Comparison of ENCODE assay signal across 24 cellular contexts in the genomic region with DNA sequence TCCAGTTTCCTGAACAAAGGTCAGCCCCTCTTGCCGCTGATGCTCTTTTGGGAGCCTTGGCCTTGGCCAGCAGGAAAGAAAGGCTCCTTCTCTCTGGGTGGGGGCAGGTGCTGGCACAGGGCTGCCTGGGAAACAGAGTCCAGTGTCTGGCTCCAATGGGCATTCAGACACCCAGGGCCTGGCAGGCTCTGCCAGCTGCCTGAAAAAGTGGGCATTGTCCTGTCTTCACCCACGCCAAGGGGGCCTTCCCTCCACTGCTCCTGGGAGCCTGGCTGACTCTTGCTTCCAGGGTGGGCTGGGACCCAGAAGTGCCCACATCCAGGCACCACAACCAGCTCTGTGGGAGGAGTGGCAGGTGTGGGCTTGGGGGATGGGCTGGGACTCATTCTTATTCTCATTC.
"Had no signal": no experiment of that assay in that cellular context is flagged by ENCODE, and none has a peak within 500 bp of the region (broad histone marks: within the 10 kb centered on the region; RNA-seq: fewer than 3 reads in every experiment).

No MANE protein-coding gene starts in this region.

- H3K27ac ChIP-seq: breast epithelium, hepatocyte, left ventricle myocardium inferior, parathyroid adenoma, right lobe of liver, skin epidermis, vagina, WERI-Rb-1 had no signal

- DNase-seq: activated CD4-positive, alpha-beta T cell treated with anti-CD3 and anti-CD28 coated beads, Interleukin-2, amount 10 ng/mL, durations not matched to agents 7 days and 5 days; activated CD4-positive, CD25-positive, alpha-beta regulatory T cell treated with anti-CD3 and anti-CD28 coated beads, Interleukin-2, amount 50 U/mL, for 72 hours; activated CD8-positive, alpha-beta memory T cell treated with anti-CD3 and anti-CD28 coated beads, Interleukin-2, amount 10 ng/mL, durations not matched to agents 7 days and 5 days; activated CD8-positive, alpha-beta T cell treated with anti-CD3 and anti-CD28 coated beads for 36 hours; activated gamma-delta T cell treated with Interleukin-2 at 50 U/mL for 16 hours; cerebellar nuclear complex; cortex of kidney; foreskin fibroblast; left ventricle myocardium inferior; right lobe of liver; stimulated activated CD4-positive, alpha-beta T cell treated with anti-CD3 and anti-CD28 coated beads, Interleukin-1b, Interleukin-23, amount 100 ng/mL, for 48 hours; stimulated activated naive CD8-positive, alpha-beta T cell treated with anti-CD3 and anti-CD28 coated beads, Interleukin-15, amount 100 ng/mL, for 72 hours; trophoblast cell; WERI-Rb-1 had no signal

- H3K9me3 ChIP-seq: breast epithelium, left ventricle myocardium inferior, right lobe of liver, vagina had no signal

- H3K27me3 ChIP-seq: right lobe of liver, vagina had no signal

- H3K27ac Mint-ChIP-seq: activated CD4-positive, alpha-beta T cell treated with anti-CD3 and anti-CD28 coated beads, Interleukin-2, amount 10 ng/mL, durations not matched to agents 7 days and 5 days; activated CD8-positive, alpha-beta memory T cell treated with anti-CD3 and anti-CD28 coated beads, Interleukin-2, amount 10 ng/mL, durations not matched to agents 7 days and 5 days; activated CD8-positive, alpha-beta T cell treated with anti-CD3 and anti-CD28 coated beads for 36 hours; activated naive CD4-positive, alpha-beta T cell treated with anti-CD3 and anti-CD28 coated beads, Interleukin-2, amount 50 U/mL, for 24 hours; activated T-helper 1 cell treated with anti-CD3 and anti-CD28 coated beads, Interleukin-12 subunit alpha, Interleukin-12 subunit beta, Interleukin-2, Interleukin-4 antibody, amounts not matched to agents 30 ng/mL and 10 ng/mL and 1 ng/mL, durations not matched to agents 14 hours and 24 hours and 36 hours; mesothelial cell of epicardium; natural killer cell treated with Interleukin-12 subunit alpha and Interleukin-12 subunit beta and Interleukin-15 and Interleukin-18, amount 100 ng/mL, for 72 hours; T-helper 2 cell treated with Interferon-gamma antibody and Interleukin-4, amounts not matched to agents 5 μg/mL and 100 μg/mL, for 36 hours had no signal

- H3K4me3 ChIP-seq: breast epithelium, hepatocyte, left ventricle myocardium inferior, right lobe of liver, skin epidermis, vagina had no signal

- ATAC-seq: activated CD8-positive, alpha-beta memory T cell treated with anti-CD3 and anti-CD28 coated beads, Interleukin-2, amount 10 ng/mL, durations not matched to agents 7 days and 5 days; activated CD8-positive, alpha-beta T cell treated with anti-CD3 and anti-CD28 coated beads for 36 hours; natural killer cell treated with Interleukin-12 subunit alpha and Interleukin-12 subunit beta and Interleukin-15 and Interleukin-18, amount 100 ng/mL, for 72 hours; right lobe of liver; stimulated activated naive CD8-positive, alpha-beta T cell treated with anti-CD3 and anti-CD28 coated beads, Interleukin-15, amount 100 ng/mL, for 72 hours had no signal

- H3K9me3 Mint-ChIP-seq: activated CD4-positive, alpha-beta T cell treated with anti-CD3 and anti-CD28 coated beads, Interleukin-2, amount 10 ng/mL, durations not matched to agents 7 days and 5 days; activated CD8-positive, alpha-beta T cell treated with anti-CD3 and anti-CD28 coated beads for 36 hours; activated naive CD4-positive, alpha-beta T cell treated with anti-CD3 and anti-CD28 coated beads, Interleukin-2, amount 50 U/mL, for 24 hours; activated T-helper 1 cell treated with anti-CD3 and anti-CD28 coated beads, Interleukin-12 subunit alpha, Interleukin-12 subunit beta, Interleukin-2, Interleukin-4 antibody, amounts not matched to agents 30 ng/mL and 10 ng/mL and 1 ng/mL, durations not matched to agents 14 hours and 24 hours and 36 hours; mesothelial cell of epicardium; natural killer cell treated with Interleukin-12 subunit alpha and Interleukin-12 subunit beta and Interleukin-15 and Interleukin-18, amount 100 ng/mL, for 72 hours; stimulated activated naive CD8-positive, alpha-beta T cell treated with anti-CD3 and anti-CD28 coated beads, Interleukin-15, amount 100 ng/mL, for 72 hours; T-helper 2 cell treated with Interferon-gamma antibody and Interleukin-4, amounts not matched to agents 5 μg/mL and 100 μg/mL, for 36 hours had no signal

- H3K4me3 Mint-ChIP-seq: activated CD4-positive, alpha-beta T cell treated with anti-CD3 and anti-CD28 coated beads, Interleukin-2, amount 10 ng/mL, durations not matched to agents 7 days and 5 days; activated CD8-positive, alpha-beta memory T cell treated with anti-CD3 and anti-CD28 coated beads, Interleukin-2, amount 10 ng/mL, durations not matched to agents 7 days and 5 days; activated CD8-positive, alpha-beta T cell treated with anti-CD3 and anti-CD28 coated beads for 36 hours; activated naive CD4-positive, alpha-beta T cell treated with anti-CD3 and anti-CD28 coated beads, Interleukin-2, amount 50 U/mL, for 24 hours; activated T-helper 1 cell treated with anti-CD3 and anti-CD28 coated beads, Interleukin-12 subunit alpha, Interleukin-12 subunit beta, Interleukin-2, Interleukin-4 antibody, amounts not matched to agents 30 ng/mL and 10 ng/mL and 1 ng/mL, durations not matched to agents 14 hours and 24 hours and 36 hours; mesothelial cell of epicardium; natural killer cell treated with Interleukin-12 subunit alpha and Interleukin-12 subunit beta and Interleukin-15 and Interleukin-18, amount 100 ng/mL, for 72 hours; stimulated activated naive CD8-positive, alpha-beta T cell treated with anti-CD3 and anti-CD28 coated beads, Interleukin-15, amount 100 ng/mL, for 72 hours; T-helper 2 cell treated with Interferon-gamma antibody and Interleukin-4, amounts not matched to agents 5 μg/mL and 100 μg/mL, for 36 hours had no signal

- H3K4me1 ChIP-seq: breast epithelium, parathyroid adenoma, right lobe of liver had no signal

- H3K36me3 Mint-ChIP-seq: activated CD8-positive, alpha-beta memory T cell treated with anti-CD3 and anti-CD28 coated beads, Interleukin-2, amount 10 ng/mL, durations not matched to agents 7 days and 5 days; activated naive CD4-positive, alpha-beta T cell treated with anti-CD3 and anti-CD28 coated beads, Interleukin-2, amount 50 U/mL, for 24 hours; mesothelial cell of epicardium; natural killer cell treated with Interleukin-12 subunit alpha and Interleukin-12 subunit beta and Interleukin-15 and Interleukin-18, amount 100 ng/mL, for 72 hours had no signal

- H3K36me3 ChIP-seq: breast epithelium, left ventricle myocardium inferior, right lobe of liver, vagina, WERI-Rb-1 had no signal
